Comparison of ENCODE assay signal across 2 cellular contexts in the genomic region with DNA sequence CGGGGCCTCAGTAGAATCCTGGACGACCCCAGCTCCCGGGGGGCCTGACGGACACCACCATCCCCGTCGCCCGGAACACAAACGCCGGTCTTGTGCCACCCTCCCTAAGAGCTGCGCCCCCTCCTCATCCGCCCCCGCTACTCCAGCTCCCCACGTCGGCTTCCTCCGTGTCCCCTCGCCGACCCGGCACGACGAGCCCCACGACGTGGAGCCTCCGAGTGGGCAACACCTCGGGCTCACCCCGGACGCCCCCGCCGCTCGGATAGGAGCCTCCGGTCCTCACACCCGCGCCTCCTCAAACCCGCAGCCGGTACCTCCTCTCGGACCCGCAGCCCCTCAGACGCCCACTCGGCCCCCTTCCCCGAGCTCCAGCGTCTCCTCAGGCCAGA.
A peak's percentile ranks its signal among the peaks of the same experiment; 100 is the strongest.
TF ChIP-seq lines count a peak whose summit lies in the region.

No MANE protein-coding gene starts in this region.

TF ChIP-seq in SK-N-SH, 30 proteins besides CTCF, POLR2A, EP300 and RAD21:
- TF ChIP-seq GABPA (IDR thresholded peaks at IDR 0.05; ENCODE audit: low read depth) (no peak), TCF12 (IDR thresholded peaks at IDR 0.05) (no peak)
- TF ChIP-seq, protein P1, sequence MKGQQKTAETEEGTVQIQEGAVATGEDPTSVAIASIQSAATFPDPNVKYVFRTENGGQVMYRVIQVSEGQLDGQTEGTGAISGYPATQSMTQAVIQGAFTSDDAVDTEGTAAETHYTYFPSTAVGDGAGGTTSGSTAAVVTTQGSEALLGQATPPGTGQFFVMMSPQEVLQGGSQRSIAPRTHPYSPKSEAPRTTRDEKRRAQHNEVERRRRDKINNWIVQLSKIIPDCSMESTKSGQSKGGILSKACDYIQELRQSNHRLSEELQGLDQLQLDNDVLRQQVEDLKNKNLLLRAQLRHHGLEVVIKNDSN (IDR thresholded peaks at IDR 0.05; ENCODE audit: borderline replicate concordance, low read depth), result no peak
TF ChIP-seq in SK-N-SH: peak in this region for 0.

TF ChIP-seq in H1, 55 proteins besides CTCF, POLR2A, EP300 and RAD21:
- peak; percentile 64 for TF ChIP-seq ASH2L (IDR thresholded peaks at IDR 0.05; ENCODE audit: low read length)
- peak; percentile 23 for TF ChIP-seq KDM4A (IDR thresholded peaks at IDR 0.05; ENCODE audit: low read depth, low read length, severe bottlenecking)
- no peak for TF ChIP-seq CREB1 (IDR thresholded peaks at IDR 0.05)
